ENCODE assay signal across 8 cellular contexts in genomic region chrX:112694811-112695210, GRCh38. TPM values are rescaled to one million over a fixed set of nuclear protein-coding genes. Genes with fewer than 3 reads are reported as not detected.
"Had no signal": no experiment of that assay in that cellular context is flagged by ENCODE, and none has a peak within 500 bp of the region (broad histone marks: within the 10 kb centered on the region; RNA-seq: fewer than 3 reads in every experiment).

No MANE protein-coding gene starts in this region.

- H3K4me1 ChIP-seq: HAP-1 had no signal

- H3K27ac ChIP-seq: GM23248, HL-60 had no signal

- ATAC-seq: HCT116 had no signal

- H3K9ac ChIP-seq: GM23248 had no signal

- H3K4me3 ChIP-seq: GM23248, HAP-1 had no signal

- H2AFZ ChIP-seq: GM23248 had no signal

- H3K36me3 ChIP-seq: HAP-1 had no signal

- DNase-seq: GM23248, GOT3, H7, HFFc6, KG1 had no signal

RNA-seq across cellular contexts. Expression of gene LHFPL1, which starts 15.1 kb away (rescaled TPM):
- total RNA-seq: GM23248, HFFc6 had no signal
- polyA plus RNA-seq: GM23248 had no signal
